In the genomic region with DNA sequence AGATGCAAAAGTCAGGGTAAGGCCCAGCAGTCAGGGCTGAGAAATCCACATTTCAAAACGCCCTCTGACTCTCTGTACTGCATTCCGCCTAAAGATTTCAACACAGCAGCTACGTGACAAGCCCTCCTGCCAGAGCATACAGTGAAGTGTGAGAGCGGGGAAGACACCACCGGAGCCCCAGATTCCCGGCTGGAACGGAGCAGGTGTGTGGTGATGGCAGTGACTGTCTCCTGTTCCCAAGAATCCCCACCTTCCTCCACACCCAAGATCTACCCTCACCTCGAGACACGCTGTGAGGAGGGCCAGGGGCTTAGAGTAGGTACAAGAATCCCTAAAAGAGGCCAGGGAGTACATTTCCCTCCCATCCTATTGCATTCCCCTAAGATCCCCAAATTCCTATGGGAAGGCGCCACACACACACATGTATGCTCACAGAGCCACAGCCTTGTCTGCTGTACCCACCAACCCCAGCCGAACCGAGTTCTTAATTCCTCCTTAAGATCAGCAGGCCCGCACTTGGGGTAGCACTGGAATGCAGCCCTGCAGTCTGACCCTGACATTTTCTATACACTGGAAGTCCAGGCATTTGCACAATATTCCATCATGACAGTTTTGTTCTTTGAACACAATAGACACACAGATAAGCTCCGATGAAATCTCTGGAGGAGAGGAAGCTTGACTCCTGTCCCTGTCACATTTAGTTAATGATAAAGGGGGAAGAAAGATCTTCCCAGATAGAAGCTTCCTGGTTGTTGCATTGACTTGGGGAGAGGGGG, we compare ENCODE assay signal across 1 cellular context.
TF ChIP-seq lines count a peak whose summit lies in the region.

No MANE protein-coding gene starts in this region.

TF ChIP-seq in HepG2, 621 proteins besides CTCF, POLR2A, EP300 and RAD21 (continued from another document and continues in another):
- TF ChIP-seq, protein P1, sequence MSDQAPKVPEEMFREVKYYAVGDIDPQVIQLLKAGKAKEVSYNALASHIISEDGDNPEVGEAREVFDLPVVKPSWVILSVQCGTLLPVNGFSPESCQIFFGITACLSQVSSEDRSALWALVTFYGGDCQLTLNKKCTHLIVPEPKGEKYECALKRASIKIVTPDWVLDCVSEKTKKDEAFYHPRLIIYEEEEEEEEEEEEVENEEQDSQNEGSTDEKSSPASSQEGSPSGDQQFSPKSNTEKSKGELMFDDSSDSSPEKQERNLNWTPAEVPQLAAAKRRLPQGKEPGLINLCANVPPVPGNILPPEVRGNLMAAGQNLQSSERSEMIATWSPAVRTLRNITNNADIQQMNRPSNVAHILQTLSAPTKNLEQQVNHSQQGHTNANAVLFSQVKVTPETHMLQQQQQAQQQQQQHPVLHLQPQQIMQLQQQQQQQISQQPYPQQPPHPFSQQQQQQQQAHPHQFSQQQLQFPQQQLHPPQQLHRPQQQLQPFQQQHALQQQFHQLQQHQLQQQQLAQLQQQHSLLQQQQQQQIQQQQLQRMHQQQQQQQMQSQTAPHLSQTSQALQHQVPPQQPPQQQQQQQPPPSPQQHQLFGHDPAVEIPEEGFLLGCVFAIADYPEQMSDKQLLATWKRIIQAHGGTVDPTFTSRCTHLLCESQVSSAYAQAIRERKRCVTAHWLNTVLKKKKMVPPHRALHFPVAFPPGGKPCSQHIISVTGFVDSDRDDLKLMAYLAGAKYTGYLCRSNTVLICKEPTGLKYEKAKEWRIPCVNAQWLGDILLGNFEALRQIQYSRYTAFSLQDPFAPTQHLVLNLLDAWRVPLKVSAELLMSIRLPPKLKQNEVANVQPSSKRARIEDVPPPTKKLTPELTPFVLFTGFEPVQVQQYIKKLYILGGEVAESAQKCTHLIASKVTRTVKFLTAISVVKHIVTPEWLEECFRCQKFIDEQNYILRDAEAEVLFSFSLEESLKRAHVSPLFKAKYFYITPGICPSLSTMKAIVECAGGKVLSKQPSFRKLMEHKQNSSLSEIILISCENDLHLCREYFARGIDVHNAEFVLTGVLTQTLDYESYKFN (CRISPR knock-in tag; conservative IDR thresholded peaks at IDR 0.05): peak; percentile 47
- no peak for TF ChIP-seq NFE2L1 (CRISPR knock-in tag; IDR thresholded peaks at IDR 0.05; ENCODE audit: borderline replicate concordance)
- TF ChIP-seq, protein P2, sequence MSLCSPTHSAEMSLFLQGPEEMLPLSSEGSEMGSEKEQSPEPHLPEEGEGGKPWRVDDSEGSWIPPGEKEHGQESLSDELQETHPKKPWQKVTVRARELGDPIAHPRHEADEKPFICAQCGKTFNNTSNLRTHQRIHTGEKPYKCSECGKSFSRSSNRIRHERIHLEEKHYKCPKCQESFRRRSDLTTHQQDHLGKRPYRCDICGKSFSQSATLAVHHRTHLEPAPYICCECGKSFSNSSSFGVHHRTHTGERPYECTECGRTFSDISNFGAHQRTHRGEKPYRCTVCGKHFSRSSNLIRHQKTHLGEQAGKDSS (CRISPR knock-in tag; IDR thresholded peaks at IDR 0.05; ENCODE audit: borderline replicate concordance, low read depth): peak; percentile 32; the same call in 1 of the 2 replicates
- TF ChIP-seq ZC3H13 (CRISPR knock-in tag; IDR thresholded peaks at IDR 0.05): 0 out of 2 replicates have a peak, but pooled peaks have one; percentile 31
- TF ChIP-seq ZNF24 (IDR thresholded peaks at IDR 0.05): no peak
- TF ChIP-seq, protein P3, sequence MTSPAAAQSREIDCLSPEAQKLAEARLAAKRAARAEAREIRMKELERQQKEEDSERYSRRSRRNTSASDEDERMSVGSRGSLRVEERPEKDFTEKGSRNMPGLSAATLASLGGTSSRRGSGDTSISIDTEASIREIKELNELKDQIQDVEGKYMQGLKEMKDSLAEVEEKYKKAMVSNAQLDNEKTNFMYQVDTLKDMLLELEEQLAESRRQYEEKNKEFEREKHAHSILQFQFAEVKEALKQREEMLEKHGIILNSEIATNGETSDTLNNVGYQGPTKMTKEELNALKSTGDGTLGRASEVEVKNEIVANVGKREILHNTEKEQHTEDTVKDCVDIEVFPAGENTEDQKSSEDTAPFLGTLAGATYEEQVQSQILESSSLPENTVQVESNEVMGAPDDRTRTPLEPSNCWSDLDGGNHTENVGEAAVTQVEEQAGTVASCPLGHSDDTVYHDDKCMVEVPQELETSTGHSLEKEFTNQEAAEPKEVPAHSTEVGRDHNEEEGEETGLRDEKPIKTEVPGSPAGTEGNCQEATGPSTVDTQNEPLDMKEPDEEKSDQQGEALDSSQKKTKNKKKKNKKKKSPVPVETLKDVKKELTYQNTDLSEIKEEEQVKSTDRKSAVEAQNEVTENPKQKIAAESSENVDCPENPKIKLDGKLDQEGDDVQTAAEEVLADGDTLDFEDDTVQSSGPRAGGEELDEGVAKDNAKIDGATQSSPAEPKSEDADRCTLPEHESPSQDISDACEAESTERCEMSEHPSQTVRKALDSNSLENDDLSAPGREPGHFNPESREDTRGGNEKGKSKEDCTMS (CRISPR knock-in tag; conservative IDR thresholded peaks at IDR 0.05): no peak
- TF ChIP-seq, protein P4, sequence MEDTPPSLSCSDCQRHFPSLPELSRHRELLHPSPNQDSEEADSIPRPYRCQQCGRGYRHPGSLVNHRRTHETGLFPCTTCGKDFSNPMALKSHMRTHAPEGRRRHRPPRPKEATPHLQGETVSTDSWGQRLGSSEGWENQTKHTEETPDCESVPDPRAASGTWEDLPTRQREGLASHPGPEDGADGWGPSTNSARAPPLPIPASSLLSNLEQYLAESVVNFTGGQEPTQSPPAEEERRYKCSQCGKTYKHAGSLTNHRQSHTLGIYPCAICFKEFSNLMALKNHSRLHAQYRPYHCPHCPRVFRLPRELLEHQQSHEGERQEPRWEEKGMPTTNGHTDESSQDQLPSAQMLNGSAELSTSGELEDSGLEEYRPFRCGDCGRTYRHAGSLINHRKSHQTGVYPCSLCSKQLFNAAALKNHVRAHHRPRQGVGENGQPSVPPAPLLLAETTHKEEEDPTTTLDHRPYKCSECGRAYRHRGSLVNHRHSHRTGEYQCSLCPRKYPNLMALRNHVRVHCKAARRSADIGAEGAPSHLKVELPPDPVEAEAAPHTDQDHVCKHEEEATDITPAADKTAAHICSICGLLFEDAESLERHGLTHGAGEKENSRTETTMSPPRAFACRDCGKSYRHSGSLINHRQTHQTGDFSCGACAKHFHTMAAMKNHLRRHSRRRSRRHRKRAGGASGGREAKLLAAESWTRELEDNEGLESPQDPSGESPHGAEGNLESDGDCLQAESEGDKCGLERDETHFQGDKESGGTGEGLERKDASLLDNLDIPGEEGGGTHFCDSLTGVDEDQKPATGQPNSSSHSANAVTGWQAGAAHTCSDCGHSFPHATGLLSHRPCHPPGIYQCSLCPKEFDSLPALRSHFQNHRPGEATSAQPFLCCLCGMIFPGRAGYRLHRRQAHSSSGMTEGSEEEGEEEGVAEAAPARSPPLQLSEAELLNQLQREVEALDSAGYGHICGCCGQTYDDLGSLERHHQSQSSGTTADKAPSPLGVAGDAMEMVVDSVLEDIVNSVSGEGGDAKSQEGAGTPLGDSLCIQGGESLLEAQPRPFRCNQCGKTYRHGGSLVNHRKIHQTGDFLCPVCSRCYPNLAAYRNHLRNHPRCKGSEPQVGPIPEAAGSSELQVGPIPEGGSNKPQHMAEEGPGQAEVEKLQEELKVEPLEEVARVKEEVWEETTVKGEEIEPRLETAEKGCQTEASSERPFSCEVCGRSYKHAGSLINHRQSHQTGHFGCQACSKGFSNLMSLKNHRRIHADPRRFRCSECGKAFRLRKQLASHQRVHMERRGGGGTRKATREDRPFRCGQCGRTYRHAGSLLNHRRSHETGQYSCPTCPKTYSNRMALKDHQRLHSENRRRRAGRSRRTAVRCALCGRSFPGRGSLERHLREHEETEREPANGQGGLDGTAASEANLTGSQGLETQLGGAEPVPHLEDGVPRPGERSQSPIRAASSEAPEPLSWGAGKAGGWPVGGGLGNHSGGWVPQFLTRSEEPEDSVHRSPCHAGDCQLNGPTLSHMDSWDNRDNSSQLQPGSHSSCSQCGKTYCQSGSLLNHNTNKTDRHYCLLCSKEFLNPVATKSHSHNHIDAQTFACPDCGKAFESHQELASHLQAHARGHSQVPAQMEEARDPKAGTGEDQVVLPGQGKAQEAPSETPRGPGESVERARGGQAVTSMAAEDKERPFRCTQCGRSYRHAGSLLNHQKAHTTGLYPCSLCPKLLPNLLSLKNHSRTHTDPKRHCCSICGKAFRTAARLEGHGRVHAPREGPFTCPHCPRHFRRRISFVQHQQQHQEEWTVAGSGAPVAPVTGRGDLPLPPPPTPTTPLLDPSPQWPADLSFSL (CRISPR knock-in tag; IDR thresholded peaks at IDR 0.05): peak; percentile 17; the same call in 1 of the 2 replicates
- TF ChIP-seq, protein P5, sequence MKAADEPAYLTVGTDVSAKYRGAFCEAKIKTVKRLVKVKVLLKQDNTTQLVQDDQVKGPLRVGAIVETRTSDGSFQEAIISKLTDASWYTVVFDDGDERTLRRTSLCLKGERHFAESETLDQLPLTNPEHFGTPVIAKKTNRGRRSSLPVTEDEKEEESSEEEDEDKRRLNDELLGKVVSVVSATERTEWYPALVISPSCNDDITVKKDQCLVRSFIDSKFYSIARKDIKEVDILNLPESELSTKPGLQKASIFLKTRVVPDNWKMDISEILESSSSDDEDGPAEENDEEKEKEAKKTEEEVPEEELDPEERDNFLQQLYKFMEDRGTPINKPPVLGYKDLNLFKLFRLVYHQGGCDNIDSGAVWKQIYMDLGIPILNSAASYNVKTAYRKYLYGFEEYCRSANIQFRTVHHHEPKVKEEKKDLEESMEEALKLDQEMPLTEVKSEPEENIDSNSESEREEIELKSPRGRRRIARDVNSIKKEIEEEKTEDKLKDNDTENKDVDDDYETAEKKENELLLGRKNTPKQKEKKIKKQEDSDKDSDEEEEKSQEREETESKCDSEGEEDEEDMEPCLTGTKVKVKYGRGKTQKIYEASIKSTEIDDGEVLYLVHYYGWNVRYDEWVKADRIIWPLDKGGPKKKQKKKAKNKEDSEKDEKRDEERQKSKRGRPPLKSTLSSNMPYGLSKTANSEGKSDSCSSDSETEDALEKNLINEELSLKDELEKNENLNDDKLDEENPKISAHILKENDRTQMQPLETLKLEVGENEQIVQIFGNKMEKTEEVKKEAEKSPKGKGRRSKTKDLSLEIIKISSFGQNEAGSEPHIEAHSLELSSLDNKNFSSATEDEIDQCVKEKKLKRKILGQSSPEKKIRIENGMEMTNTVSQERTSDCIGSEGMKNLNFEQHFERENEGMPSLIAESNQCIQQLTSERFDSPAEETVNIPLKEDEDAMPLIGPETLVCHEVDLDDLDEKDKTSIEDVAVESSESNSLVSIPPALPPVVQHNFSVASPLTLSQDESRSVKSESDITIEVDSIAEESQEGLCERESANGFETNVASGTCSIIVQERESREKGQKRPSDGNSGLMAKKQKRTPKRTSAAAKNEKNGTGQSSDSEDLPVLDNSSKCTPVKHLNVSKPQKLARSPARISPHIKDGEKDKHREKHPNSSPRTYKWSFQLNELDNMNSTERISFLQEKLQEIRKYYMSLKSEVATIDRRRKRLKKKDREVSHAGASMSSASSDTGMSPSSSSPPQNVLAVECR (CRISPR knock-in tag; IDR thresholded peaks at IDR 0.05; ENCODE audit: borderline replicate concordance): peak; percentile 37; the same call in 1 of the 2 replicates
- TF ChIP-seq POLR2G (IDR thresholded peaks at IDR 0.05; ENCODE audit: low read depth, low read length): peak; percentile 59; the same call in 1 of the 2 replicates
- peak; percentile 23 for TF ChIP-seq ZFY (CRISPR knock-in tag; IDR thresholded peaks at IDR 0.05)
- TF ChIP-seq TEAD3 (CRISPR knock-in tag; optimal IDR thresholded peaks at IDR 0.05; ENCODE audit: borderline replicate concordance): peak; percentile 82
- TF ChIP-seq ZNF776 (CRISPR knock-in tag; IDR thresholded peaks at IDR 0.05): peak; percentile 63; the same call in 1 of the 2 replicates
- TF ChIP-seq, protein P6, sequence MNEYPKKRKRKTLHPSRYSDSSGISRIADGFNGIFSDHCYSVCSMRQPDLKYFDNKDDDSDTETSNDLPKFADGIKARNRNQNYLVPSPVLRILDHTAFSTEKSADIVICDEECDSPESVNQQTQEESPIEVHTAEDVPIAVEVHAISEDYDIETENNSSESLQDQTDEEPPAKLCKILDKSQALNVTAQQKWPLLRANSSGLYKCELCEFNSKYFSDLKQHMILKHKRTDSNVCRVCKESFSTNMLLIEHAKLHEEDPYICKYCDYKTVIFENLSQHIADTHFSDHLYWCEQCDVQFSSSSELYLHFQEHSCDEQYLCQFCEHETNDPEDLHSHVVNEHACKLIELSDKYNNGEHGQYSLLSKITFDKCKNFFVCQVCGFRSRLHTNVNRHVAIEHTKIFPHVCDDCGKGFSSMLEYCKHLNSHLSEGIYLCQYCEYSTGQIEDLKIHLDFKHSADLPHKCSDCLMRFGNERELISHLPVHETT (CRISPR knock-in tag; conservative IDR thresholded peaks at IDR 0.05): no peak
- TF ChIP-seq MEIS1 (CRISPR knock-in tag; IDR thresholded peaks at IDR 0.05; ENCODE audit: borderline replicate concordance): 0 out of 2 replicates have a peak, but pooled peaks have one; percentile 17
- no peak for TF ChIP-seq SP2 (CRISPR knock-in tag; IDR thresholded peaks at IDR 0.05)
- TF ChIP-seq MIXL1 (CRISPR knock-in tag; IDR thresholded peaks at IDR 0.05): 0 out of 2 replicates have a peak, but pooled peaks have one; percentile 15
- TF ChIP-seq, protein P7, sequence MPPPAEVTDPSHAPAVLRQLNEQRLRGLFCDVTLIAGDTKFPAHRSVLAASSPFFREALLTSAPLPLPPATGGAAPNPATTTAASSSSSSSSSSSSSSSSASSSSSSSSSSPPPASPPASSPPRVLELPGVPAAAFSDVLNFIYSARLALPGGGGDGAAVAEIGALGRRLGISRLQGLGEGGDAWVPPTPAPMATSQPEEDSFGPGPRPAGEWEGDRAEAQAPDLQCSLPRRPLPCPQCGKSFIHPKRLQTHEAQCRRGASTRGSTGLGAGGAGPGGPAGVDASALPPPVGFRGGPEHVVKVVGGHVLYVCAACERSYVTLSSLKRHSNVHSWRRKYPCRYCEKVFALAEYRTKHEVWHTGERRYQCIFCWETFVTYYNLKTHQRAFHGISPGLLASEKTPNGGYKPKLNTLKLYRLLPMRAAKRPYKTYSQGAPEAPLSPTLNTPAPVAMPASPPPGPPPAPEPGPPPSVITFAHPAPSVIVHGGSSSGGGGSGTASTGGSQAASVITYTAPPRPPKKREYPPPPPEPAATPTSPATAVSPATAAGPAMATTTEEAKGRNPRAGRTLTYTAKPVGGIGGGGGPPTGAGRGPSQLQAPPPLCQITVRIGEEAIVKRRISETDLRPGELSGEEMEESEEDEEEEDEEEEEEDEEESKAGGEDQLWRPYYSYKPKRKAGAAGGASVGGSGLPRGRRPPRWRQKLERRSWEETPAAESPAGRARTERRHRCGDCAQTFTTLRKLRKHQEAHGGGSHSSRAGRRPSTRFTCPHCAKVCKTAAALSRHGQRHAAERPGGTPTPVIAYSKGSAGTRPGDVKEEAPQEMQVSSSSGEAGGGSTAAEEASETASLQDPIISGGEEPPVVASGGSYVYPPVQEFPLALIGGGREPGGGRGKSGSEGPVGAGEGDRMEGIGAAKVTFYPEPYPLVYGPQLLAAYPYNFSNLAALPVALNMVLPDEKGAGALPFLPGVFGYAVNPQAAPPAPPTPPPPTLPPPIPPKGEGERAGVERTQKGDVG (CRISPR knock-in tag; IDR thresholded peaks at IDR 0.05; ENCODE audit: borderline replicate concordance): 0 out of 2 replicates have a peak, but pooled peaks have one; percentile 55
- TF ChIP-seq SOX6 (IDR thresholded peaks at IDR 0.05): no peak
- peak; percentile 94 for TF ChIP-seq SOX6 (CRISPR knock-in tag; IDR thresholded peaks at IDR 0.05)
- TF ChIP-seq NCOR1 (IDR thresholded peaks at IDR 0.05; ENCODE audit: borderline replicate concordance, low read length): 0 out of 2 replicates have a peak, but pooled peaks have one; percentile 29
- 0 out of 2 replicates have a peak, but pooled peaks have one; percentile 42 for TF ChIP-seq ZNF747 (CRISPR knock-in tag; IDR thresholded peaks at IDR 0.05; ENCODE audit: borderline replicate concordance)
- peak; percentile 77 for TF ChIP-seq ETV5 (CRISPR knock-in tag; IDR thresholded peaks at IDR 0.05; ENCODE audit: borderline replicate concordance)
- peak; percentile 60 for TF ChIP-seq SAP130 (CRISPR knock-in tag; IDR thresholded peaks at IDR 0.05; ENCODE audit: low read depth)
- peak; percentile 72 for TF ChIP-seq MED1 (CRISPR knock-in tag; IDR thresholded peaks at IDR 0.05)
- no peak for TF ChIP-seq CREB1 (IDR thresholded peaks at IDR 0.05)
- TF ChIP-seq CREB1 (CRISPR knock-in tag; IDR thresholded peaks at IDR 0.05): peak; percentile 47
- no peak for TF ChIP-seq LCORL (IDR thresholded peaks at IDR 0.05)
- peak; percentile 49 for TF ChIP-seq LCORL (CRISPR knock-in tag; IDR thresholded peaks at IDR 0.05)
